13 cellular contexts compared by ENCODE assay signal in genomic region chr18:26963292-26963691, GRCh38.
DNase-seq lines count a peak whose midpoint lies in the region; ATAC-seq, FAIRE-seq and TF ChIP-seq lines count a peak whose summit lies in the region.
"Had no signal": no experiment of that assay in that cellular context is flagged by ENCODE, and none has a peak within 500 bp of the region (broad histone marks: within the 10 kb centered on the region; RNA-seq: fewer than 3 reads in every experiment).

No MANE protein-coding gene starts in this region.

- no peak for TF ChIP-seq EP300 in gastroesophageal sphincter (IDR thresholded peaks at IDR 0.05)
- TF ChIP-seq EP300 in transverse colon (IDR thresholded peaks at IDR 0.05; ENCODE audit: low read depth) = no peak

- H3K36me3 ChIP-seq in brain microvascular endothelial cell (replicated peaks) = no peaks in the 10 kb centered on the region
- H3K36me3 ChIP-seq in right lobe of liver = no peaks in the 10 kb centered on the region
- no peaks in the 10 kb centered on the region for H3K36me3 ChIP-seq in gastroesophageal sphincter
- no peaks in the 10 kb centered on the region for H3K36me3 ChIP-seq in transverse colon

- TF ChIP-seq CTCF in brain microvascular endothelial cell (IDR thresholded peaks at IDR 0.05; ENCODE audit: low read depth, low read length, missing control alignments) (peak; percentile 42), right lobe of liver (IDR thresholded peaks at IDR 0.05) (peak in 3 of 4 donors; percentile 21 to 47 (median 33)), gastroesophageal sphincter (IDR thresholded peaks at IDR 0.05) (peak in 1 of 4 experiments; percentile 43), transverse colon (IDR thresholded peaks at IDR 0.05) (peak in 1 of 5 experiments; percentile 8)

- H3K4me1 ChIP-seq in right lobe of liver = peaks cover 0 to 27% (median 3%) of the 10 kb centered on the region in 4 donors
- peaks cover 0 to 13% (median 0%) of the 10 kb centered on the region in 3 donors for H3K4me1 ChIP-seq in gastroesophageal sphincter
- H3K4me1 ChIP-seq in transverse colon = no peaks in the 10 kb centered on the region
- H3K4me1 ChIP-seq: Caco-2 had no signal

- FAIRE-seq in GM18507 (lab: Jason Lieb, UNC) = peak; percentile 26

- intact Hi-C loops in right lobe of liver (cut with DNase I) (no loop called here), transverse colon (cut with DNase I; ENCODE audit: low total_unique reads) (no loop called here)

- TF ChIP-seq POLR2A in right lobe of liver (IDR thresholded peaks at IDR 0.05) = no peak
- TF ChIP-seq POLR2A in gastroesophageal sphincter (IDR thresholded peaks at IDR 0.05) = no peak
- TF ChIP-seq POLR2A in transverse colon (IDR thresholded peaks at IDR 0.05) = no peak

- in situ Hi-C loops in brain microvascular endothelial cell (cut with HindIII; ENCODE audit: low pct_ligation_motif_present, low sequenced_read_pairs) = no loop called here
- in situ Hi-C loops in transverse colon (cut with MboI; ENCODE audit: low pct_ligation_motif_present in 1 of 4, low pct_unique_long_range_greater_than_20kb in 1 of 4, low sequenced_read_pairs in 3 of 4) = no loop called here

- WGBS in right lobe of liver (ENCODE audit: insufficient coverage, low coverage, low lambda C conversion rate, missing lambda C conversion rate) = 48% methylated on average over 3 of the region's 3 CpGs
- 31% methylated on average over 3 of the region's 3 CpGs; no CpG with 5 or more reads in 1 of the 2 donors for WGBS in gastroesophageal sphincter (ENCODE audit: low coverage in 1 of 2), 2 donors
- 55 to 67% methylated on average over 3 of the region's 3 CpGs for WGBS in transverse colon (ENCODE audit: low coverage in 1 of 2), 2 donors

- H3K27me3 ChIP-seq in brain microvascular endothelial cell (replicated peaks) (no peaks in the 10 kb centered on the region), right lobe of liver (no peaks in the 10 kb centered on the region), gastroesophageal sphincter (no peaks in the 10 kb centered on the region), transverse colon (no peaks in the 10 kb centered on the region)

- no peaks in the 10 kb centered on the region for H3K9me3 ChIP-seq in right lobe of liver
- no peaks in the 10 kb centered on the region for H3K9me3 ChIP-seq in gastroesophageal sphincter
- H3K9me3 ChIP-seq in transverse colon = no peaks in the 10 kb centered on the region
- H3K9me3 ChIP-seq: Caco-2 had no signal

- DNase-seq in GM18507 (ENCODE audit: extremely low spot score, insufficient read length, low read depth) (no peak), NCI-H2081 treated with DMSO at 0.1 percent for 48 hours (lab: John Stamatoyannopoulos, UW) (peak; percentile 3), brain microvascular endothelial cell (no peak), right lobe of liver (no peak), CD1c-positive myeloid dendritic cell (ENCODE audit: extremely low spot score) (no peak), cortex of kidney (lab: John Stamatoyannopoulos, UW) (no peak), transverse colon (no peak)
- DNase-seq: Caco-2; NCI-H187; stimulated activated CD4-positive, alpha-beta T cell treated with anti-CD3 and anti-CD28 coated beads, Interleukin-4, amount 100 ng/mL, for 4 hours had no signal

- H3K4me3 ChIP-seq in brain microvascular endothelial cell (ENCODE audit: low read depth, low read length) (no peak overlapping the region), right lobe of liver (no peak overlapping the region), gastroesophageal sphincter (no peak overlapping the region), transverse colon (no peak overlapping the region)
- H3K4me3 ChIP-seq: GM12878, SK-N-MC had no signal

- ATAC-seq in right lobe of liver (peak; percentile 37 to 66 (median 46)), gastroesophageal sphincter (no peak)
- ATAC-seq: GM12878 had no signal

- H3K27ac ChIP-seq in brain microvascular endothelial cell (no peak overlapping the region), right lobe of liver (no peak overlapping the region), gastroesophageal sphincter (no peak overlapping the region), transverse colon (no peak overlapping the region)
- H3K27ac ChIP-seq: SK-N-MC had no signal
